ENCODE assay signal across 13 cellular contexts in genomic region chr5:58457040-58457439, GRCh38. TPM values are rescaled to one million over a fixed set of nuclear protein-coding genes. Genes with fewer than 3 reads are reported as not detected.
DNase-seq lines count a peak whose midpoint lies in the region; FAIRE-seq and TF ChIP-seq lines count a peak whose summit lies in the region.
"Had no signal": no experiment of that assay in that cellular context is flagged by ENCODE, and none has a peak within 500 bp of the region (broad histone marks: within the 10 kb centered on the region; RNA-seq: fewer than 3 reads in every experiment).

No MANE protein-coding gene starts in this region.

- H3K9ac ChIP-seq in HUES48 (ENCODE audit: low read depth, low read length): no peak overlapping the region
- no peak overlapping the region for H3K9ac ChIP-seq in liver (ENCODE audit: low read depth in 1 of 2, low read length in 2 of 2)

- TF ChIP-seq RAD21 in liver (IDR thresholded peaks at IDR 0.05): no peak

- no peak overlapping the region for H3K27ac ChIP-seq in HUES48 (ENCODE audit: low read depth, low read length)
- H3K27ac ChIP-seq in caudate nucleus (ENCODE audit: low read depth, low read length): peak overlapping the region; percentile 27
- H3K27ac ChIP-seq in liver (ENCODE audit: low read depth in 1 of 2, low read length in 2 of 2): no peak overlapping the region
- peak overlapping the region; percentile 32 to 99 (median 97) for H3K27ac ChIP-seq in spleen

- intact Hi-C loops in spleen (cut with DNase I; ENCODE audit: low total_unique reads): loop anchor here (5.0 kb wide), 1 partner anchor 570 kb away; no protein-coding TSS in a partner anchor

- H3K27me3 ChIP-seq in HUES48 (ENCODE audit: control insufficient read depth, insufficient read depth, low read length) (peaks cover 16% of the 10 kb centered on the region), liver (ENCODE audit: control insufficient read depth in 4 of 4, insufficient read depth in 4 of 4, low read length in 3 of 4) (no peaks in the 10 kb centered on the region), spleen (replicated peaks in 1 of 7) (peaks cover 0 to 20% (median 0%) of the 10 kb centered on the region in 7 donors)

- H3K4me1 ChIP-seq in HUES48 (ENCODE audit: control insufficient read depth, insufficient read depth, low read length): peaks cover 8% of the 10 kb centered on the region
- H3K4me1 ChIP-seq in liver (ENCODE audit: control insufficient read depth in 4 of 4, insufficient read depth in 4 of 4, low read length in 3 of 4): peaks cover 2 to 14% (median 10%) of the 10 kb centered on the region in 4 donors
- peaks cover 0 to 29% (median 12%) of the 10 kb centered on the region in 6 donors for H3K4me1 ChIP-seq in spleen

- H3K9me3 ChIP-seq in HUES48 (ENCODE audit: control insufficient read depth, insufficient read depth, low read length) (no peaks in the 10 kb centered on the region), liver (ENCODE audit: control insufficient read depth in 4 of 4, low read length in 3 of 4) (no peaks in the 10 kb centered on the region), spleen (no peaks in the 10 kb centered on the region)

- no peak for TF ChIP-seq POLR2A in spleen (IDR thresholded peaks at IDR 0.05)
- no peak for TF ChIP-seq POLR2A in GM12892 (IDR thresholded peaks at IDR 0.05; ENCODE audit: low read depth, low read length)

- 61% methylated on average over 4 of the region's 4 CpGs for WGBS in liver
- WGBS in spleen, 5 donors: 67 to 81% (median 68%) methylated on average over 4 of the region's 4 CpGs

- TF ChIP-seq CTCF in liver (IDR thresholded peaks at IDR 0.05; ENCODE audit: low read depth, low read length, missing input control): no peak
- no peak for TF ChIP-seq CTCF in spleen (IDR thresholded peaks at IDR 0.05 in 8 of 11, conservative IDR thresholded peaks at IDR 0.05 in 3 of 11)

- H3K36me3 ChIP-seq in HUES48 (ENCODE audit: control insufficient read depth, insufficient read depth, low read length) (peaks cover 46% of the 10 kb centered on the region), liver (ENCODE audit: control insufficient read depth in 4 of 4, insufficient read depth in 3 of 4, low read depth in 1 of 4, low read length in 3 of 4) (peaks cover 1 to 50% (median 35%) of the 10 kb centered on the region in 4 donors), spleen (peaks cover 0 to 54% (median 15%) of the 10 kb centered on the region in 6 donors)

- DNase-seq in caudate nucleus (lab: John Stamatoyannopoulos, UW) (no peak), spleen (no peak), MV-4-11 (lab: John Stamatoyannopoulos, UW) (no peak), GM12892 (ENCODE audit: insufficient read length) (no peak), activated gamma-delta T cell (lab: John Stamatoyannopoulos, UW) (no peak)
- DNase-seq in activated CD8-positive, alpha-beta memory T cell treated with anti-CD3 and anti-CD28 coated beads for 24 hours: no peak
- DNase-seq: activated T-cell treated with anti-CD3 and anti-CD28 coated beads, Interleukin-2, amount 50 U/mL, for 1 hour; cerebellar nuclear complex; DMS 273 treated with DMSO at 0.1 percent for 48 hours; retina had no signal

- no peak for FAIRE-seq in GM12892 (lab: Jason Lieb, UNC)
- FAIRE-seq: TTC549 had no signal

- peak overlapping the region; percentile 65; the same call in 1 of the 2 replicates for H3K4me3 ChIP-seq in HUES48 (ENCODE audit: low read depth, low read length)
- H3K4me3 ChIP-seq in liver (ENCODE audit: low read depth in 1 of 3, low read length in 3 of 3): peak overlapping the region in 2 of 3 donors; percentile 10 to 34
- H3K4me3 ChIP-seq in spleen: peak overlapping the region; percentile 28 to 78 (median 69)

TF ChIP-seq in liver, 16 proteins besides CTCF, POLR2A, EP300 and RAD21:
- no peak for TF ChIP-seq ZBTB33 (IDR thresholded peaks at IDR 0.05)
- TF ChIP-seq REST (IDR thresholded peaks at IDR 0.05): no peak
- no peak for TF ChIP-seq HNF4G (IDR thresholded peaks at IDR 0.05)
- TF ChIP-seq SP1 (IDR thresholded peaks at IDR 0.05): no peak
- TF ChIP-seq FOXA1 (IDR thresholded peaks at IDR 0.05): no peak
- no peak for TF ChIP-seq TAF1 (conservative IDR thresholded peaks at IDR 0.05)
- no peak for TF ChIP-seq NR2F2 (IDR thresholded peaks at IDR 0.05)
- no peak for TF ChIP-seq RXRA (IDR thresholded peaks at IDR 0.05)
- TF ChIP-seq MAX (IDR thresholded peaks at IDR 0.05): no peak
- TF ChIP-seq EGR1 (IDR thresholded peaks at IDR 0.05; ENCODE audit: low read depth in 2 of 2): no peak
- no peak for TF ChIP-seq GABPA (IDR thresholded peaks at IDR 0.05 in 1 of 2, conservative IDR thresholded peaks at IDR 0.05 in 1 of 2)

RNA-seq across cellular contexts. Expression of gene PLK2, which starts 2.8 kb away (rescaled TPM):
- total RNA-seq in liver (10 to 100 TPM; 34.9 to 39.5 TPM), spleen (100 to 1,000 TPM; 241 to 519 (median 351) TPM)
- polyA plus RNA-seq in liver (1 to 10 TPM; 5.9 to 9.7 TPM), spleen (10 to 100 TPM; 23.2 to 70.8 (median 51.9) TPM)
- 0.61 TPM for polyA plus RNA-seq in GM12892 (2012; ENCODE audit: missing spikeins)

RNA-seq across cellular contexts. Expression of gene GAPT, which starts 34.2 kb away (rescaled TPM):
- total RNA-seq in liver (1 to 10 TPM; 1.4 to 2.5 TPM), spleen (10 to 100 TPM; 19.3 to 49.6 (median 30.4) TPM)
- polyA plus RNA-seq in liver (under 1 TPM; 0.17 to 0.46 TPM), spleen (10 to 100 TPM; 39.0 to 56.0 (median 41.7) TPM)
- polyA plus RNA-seq in GM12892 (2012; ENCODE audit: missing spikeins): not detected

Comparison
In these comparisons a context has a peak if more than half of its experiments do, and no peak if none do; other contexts are left out.
1. H3K27ac ChIP-seq: peak in caudate nucleus (single experiment) and spleen (8 of 8); none in HUES48 (single experiment) and liver (0 of 2).
2. RNA of gene PLK2, which starts 2.8 kb away (total RNA-seq): 241 to 519 TPM in spleen; 34.9 to 39.5 TPM in liver; every median in the first group is over 4 times any median in the second.
3. RNA of gene GAPT, which starts 34.2 kb away (total RNA-seq): 19.3 to 49.6 TPM in spleen; 1.4 to 2.5 TPM in liver; every median in the first group is over 4 times any median in the second.
4. Peak in every context shown above with its lines, with median percentiles within 50 percentile points of each other: H3K4me3 ChIP-seq.